9 cellular contexts compared by ENCODE assay signal in the genomic region with DNA sequence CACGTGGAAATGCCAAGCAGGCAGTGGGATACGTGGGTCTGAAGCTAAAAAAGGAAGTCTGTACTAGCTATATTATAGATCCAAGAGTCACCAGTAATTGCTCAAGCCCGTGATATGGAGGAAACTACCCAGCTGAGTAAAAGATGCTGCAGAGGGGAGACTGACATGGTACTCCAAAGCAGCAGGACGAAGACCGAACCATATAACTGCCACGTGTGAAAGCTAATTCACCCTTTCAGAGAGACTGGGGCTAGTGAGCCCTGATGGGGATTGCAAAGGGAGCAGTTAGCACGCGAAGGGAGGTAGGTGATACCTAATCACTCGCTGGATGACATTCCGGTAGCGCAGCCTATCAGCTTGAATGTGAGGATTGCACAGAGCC. TPM values are rescaled to one million over a fixed set of nuclear protein-coding genes. Genes with fewer than 3 reads are reported as not detected.
DNase-seq lines count a peak whose midpoint lies in the region; ATAC-seq lines count a peak whose summit lies in the region.
"Had no signal": no experiment of that assay in that cellular context is flagged by ENCODE, and none has a peak within 500 bp of the region (broad histone marks: within the 10 kb centered on the region; RNA-seq: fewer than 3 reads in every experiment).

No MANE protein-coding gene starts in this region.

- H3K36me3 Mint-ChIP-seq in T-helper 17 cell (ENCODE audit: low read depth): peaks cover 5% of the 10 kb centered on the region

- DNase-seq in COR-L47 (lab: John Stamatoyannopoulos, UW) (peak; percentile 66), T-helper 17 cell (no peak), occipital lobe (lab: John Stamatoyannopoulos, UW) (peak; percentile 79), AG20443 (ENCODE audit: low spot score) (no peak)
- DNase-seq in stimulated activated CD4-positive, alpha-beta T cell treated with anti-CD3 and anti-CD28 coated beads, Interleukin-2, amount 100 ng/mL, for 48 hours: no peak

- H3K4me3 ChIP-seq in esophagus (ENCODE audit: low read depth in 1 of 2, low read length in 2 of 2): peak overlapping the region; percentile 65 to 83

- H3K27me3 ChIP-seq in esophagus (ENCODE audit: control insufficient read depth in 1 of 2, insufficient read depth in 2 of 2, low read length in 2 of 2): no peaks in the 10 kb centered on the region

- H3K9me3 ChIP-seq in T-helper 17 cell (ENCODE audit: control insufficient read depth, low read length, poor library complexity, severe bottlenecking) (no peaks in the 10 kb centered on the region), esophagus (ENCODE audit: control insufficient read depth in 2 of 2, insufficient read depth in 1 of 2, low read depth in 1 of 2, low read length in 1 of 2) (no peaks in the 10 kb centered on the region)

- peaks cover 0 to 14% of the 10 kb centered on the region in 2 donors for H3K36me3 ChIP-seq in esophagus (ENCODE audit: control insufficient read depth in 2 of 2, insufficient read depth in 2 of 2, low read length in 1 of 2)

- WGBS in esophagus, 2 donors: 0% methylated on average over 11 of the region's 11 CpGs

- peak overlapping the region; percentile 100 for H3K4me3 Mint-ChIP-seq in T-helper 17 cell

- peaks cover 42% of the 10 kb centered on the region for H3K4me1 Mint-ChIP-seq in T-helper 17 cell

- peak overlapping the region; percentile 99 for H3K27ac Mint-ChIP-seq in T-helper 17 cell

- peak overlapping the region; percentile 85 to 99 for H3K27ac ChIP-seq in esophagus (ENCODE audit: low read depth in 2 of 2, low read length in 1 of 2)

- peak; percentile 35 for ATAC-seq in GM19455 (IDR thresholded peaks at IDR 0.05; ENCODE audit: unreplicated experiment)
- ATAC-seq in HG03565 (IDR thresholded peaks at IDR 0.05; ENCODE audit: unreplicated experiment): peak; percentile 23
- peak; percentile 53 for ATAC-seq in T-helper 17 cell

- H3K27me3 Mint-ChIP-seq in T-helper 17 cell: no peaks in the 10 kb centered on the region

- peaks cover 0 to 2% of the 10 kb centered on the region in 2 donors for H3K4me1 ChIP-seq in esophagus (ENCODE audit: control insufficient read depth in 2 of 2, insufficient read depth in 2 of 2, low read length in 1 of 2)

RNA-seq across cellular contexts. Expression of gene AP4B1, which starts 0.3 kb away (rescaled TPM):
- 10 to 100 TPM; 52.1 to 56.1 TPM for total RNA-seq in T-helper 17 cell
- 10 to 100 TPM; 12.9 to 15.1 TPM for polyA plus RNA-seq in esophagus
- 36.2 TPM for total RNA-seq in occipital lobe

RNA-seq across cellular contexts. Expression of gene DCLRE1B, which starts 0.8 kb away (rescaled TPM):
- total RNA-seq in T-helper 17 cell (1 to 10 TPM; 5.4 to 7.0 TPM), occipital lobe (6.4 TPM)
- polyA plus RNA-seq in esophagus: 1 to 10 TPM; 1.5 to 3.7 TPM

RNA-seq across cellular contexts. Expression of gene BCL2L15, which starts 16.9 kb away (rescaled TPM):
- 1 to 10 TPM; 1.4 to 1.5 TPM for total RNA-seq in T-helper 17 cell
- polyA plus RNA-seq in esophagus: 1 to 10 TPM; 4.2 to 4.6 TPM
- 1.4 TPM for total RNA-seq in occipital lobe
- total RNA-seq: SK-MEL-5 had no signal

RNA-seq across cellular contexts. Expression of gene HIPK1, which starts 24.8 kb away (rescaled TPM):
- total RNA-seq in T-helper 17 cell: 100 to 1,000 TPM; 228 to 253 TPM
- polyA plus RNA-seq in esophagus: 10 to 100 TPM; 10.8 to 14.5 TPM
- total RNA-seq in occipital lobe: 45.2 TPM

RNA-seq across cellular contexts. Expression of gene PTPN22, which starts 32.8 kb away (rescaled TPM):
- total RNA-seq in T-helper 17 cell (10 to 100 TPM; 40.8 to 42.6 TPM), occipital lobe (1.2 TPM)
- polyA plus RNA-seq in esophagus: 1 to 10 TPM in 1 of 2 donors, under 1 TPM in 1; 0.76 to 1.5 TPM

Comparison
In these comparisons a context has a peak if more than half of its experiments do, and no peak if none do; other contexts are left out.
1. DNase-seq: peak in COR-L47 (single experiment) and occipital lobe (single experiment); none in T-helper 17 cell (0 of 3), AG20443 (single experiment) and stimulated activated CD4-positive, alpha-beta T cell treated with anti-CD3 and anti-CD28 coated beads, Interleukin-2, amount 100 ng/mL, for 48 hours (0 of 2).
2. Peak in every context shown above with its lines, with median percentiles within 50 percentile points of each other: ATAC-seq.